Comparison of ENCODE assay signal across 10 cellular contexts in genomic region chr3:171165499-171165921, GRCh38.
DNase-seq lines count a peak whose midpoint lies in the region; ATAC-seq, FAIRE-seq and TF ChIP-seq lines count a peak whose summit lies in the region.
"Had no signal": no experiment of that assay in that cellular context is flagged by ENCODE, and none has a peak within 500 bp of the region (broad histone marks: within the 10 kb centered on the region; RNA-seq: fewer than 3 reads in every experiment).

No MANE protein-coding gene starts in this region.

- peak overlapping the region; percentile 56 for H3K27ac ChIP-seq in CD4-positive, CD25-positive, alpha-beta regulatory T cell (ENCODE audit: insufficient read depth, low read length, poor library complexity, severe bottlenecking)
- no peak overlapping the region for H3K27ac ChIP-seq in astrocyte (ENCODE audit: low read depth, low read length)
- H3K27ac ChIP-seq: sigmoid colon had no signal

- peak; percentile 33 to 39 for ATAC-seq in CD4-positive, CD25-positive, alpha-beta regulatory T cell (ENCODE audit: low read depth in 2 of 2)
- peak; percentile 56 for ATAC-seq in GM19023 (IDR thresholded peaks at IDR 0.05; ENCODE audit: unreplicated experiment)
- peak; percentile 64 for ATAC-seq in HG03039 (IDR thresholded peaks at IDR 0.05; ENCODE audit: unreplicated experiment)
- ATAC-seq in HG03457 (IDR thresholded peaks at IDR 0.05; ENCODE audit: unreplicated experiment): no peak
- no peak for ATAC-seq in HG03354 (IDR thresholded peaks at IDR 0.05; ENCODE audit: poor library complexity, severe bottlenecking, unreplicated experiment)

- peaks cover 65% of the 10 kb centered on the region for H3K36me3 ChIP-seq in CD4-positive, CD25-positive, alpha-beta regulatory T cell (ENCODE audit: control insufficient read depth, insufficient read depth, low read length)
- peaks cover 2% of the 10 kb centered on the region for H3K36me3 ChIP-seq in astrocyte (ENCODE audit: insufficient read depth, low read length)

- peaks cover 23 to 46% (median 35%) of the 10 kb centered on the region in 4 donors for H3K4me1 Mint-ChIP-seq in CD4-positive, CD25-positive, alpha-beta regulatory T cell
- peaks cover 10% of the 10 kb centered on the region for H3K4me1 Mint-ChIP-seq in astrocyte (ENCODE audit: low read depth, unreplicated experiment)

- peaks cover 12% of the 10 kb centered on the region for H3K4me1 ChIP-seq in CD4-positive, CD25-positive, alpha-beta regulatory T cell (ENCODE audit: control insufficient read depth, insufficient read depth, low read length, poor library complexity, severe bottlenecking)
- no peaks in the 10 kb centered on the region for H3K4me1 ChIP-seq in astrocyte (ENCODE audit: insufficient read depth, low read length)
- H3K4me1 ChIP-seq: sigmoid colon had no signal

- H3K79me2 ChIP-seq in astrocyte (ENCODE audit: insufficient read depth, low read length): no peaks in the 10 kb centered on the region

- peak overlapping the region; percentile 63 for H3K4me3 ChIP-seq in CD4-positive, CD25-positive, alpha-beta regulatory T cell (ENCODE audit: low read depth, low read length)
- H3K4me3 ChIP-seq in astrocyte (ENCODE audit: insufficient read depth, low read depth, low read length): no peak overlapping the region
- H3K4me3 ChIP-seq: sigmoid colon had no signal

- H3K36me3 Mint-ChIP-seq in CD4-positive, CD25-positive, alpha-beta regulatory T cell: peaks cover 74% of the 10 kb centered on the region
- peaks cover 40% of the 10 kb centered on the region for H3K36me3 Mint-ChIP-seq in astrocyte (ENCODE audit: low read depth, unreplicated experiment)

- DNase-seq in CD4-positive, CD25-positive, alpha-beta regulatory T cell: peak in 1 of 3 donors; percentile 49
- DNase-seq in astrocyte (ENCODE audit: low read depth) (no peak), dermis blood vessel endothelial cell (no peak), HTR-8/SVneo (ENCODE audit: insufficient read length, low spot score) (no peak)
- DNase-seq: amniotic stem cell, sigmoid colon had no signal

- TF ChIP-seq CTCF in astrocyte (IDR thresholded peaks at IDR 0.05; ENCODE audit: insufficient read depth, low read depth, low read length): no peak

- H3K9me3 Mint-ChIP-seq in CD4-positive, CD25-positive, alpha-beta regulatory T cell: peaks cover 0 to 7% (median 1%) of the 10 kb centered on the region in 7 donors
- H3K9me3 Mint-ChIP-seq in astrocyte (ENCODE audit: unreplicated experiment): peaks cover 5% of the 10 kb centered on the region

- H3K4me2 ChIP-seq in astrocyte (ENCODE audit: low read length): peak overlapping the region; percentile 16

- no peaks in the 10 kb centered on the region for H3K27me3 Mint-ChIP-seq in CD4-positive, CD25-positive, alpha-beta regulatory T cell
- H3K27me3 Mint-ChIP-seq in astrocyte (ENCODE audit: low read depth, unreplicated experiment): no peaks in the 10 kb centered on the region

- peaks cover 7% of the 10 kb centered on the region in 2 experiments for H3K9me3 ChIP-seq in CD4-positive, CD25-positive, alpha-beta regulatory T cell (ENCODE audit: control insufficient read depth in 2 of 2, low read length in 2 of 2)
- H3K9me3 ChIP-seq in astrocyte (ENCODE audit: insufficient read depth, low read depth, low read length): peaks cover 7% of the 10 kb centered on the region

- H3K4me3 Mint-ChIP-seq in CD4-positive, CD25-positive, alpha-beta regulatory T cell: peak overlapping the region; percentile 19 to 64 (median 44)
- H3K4me3 Mint-ChIP-seq in astrocyte (ENCODE audit: unreplicated experiment): no peak overlapping the region

- no peak for FAIRE-seq in astrocyte (lab: Jason Lieb, UNC)
- no peak for FAIRE-seq in HTR-8/SVneo (lab: Jason Lieb, UNC)

- peak overlapping the region in 2 of 3 donors; percentile 89 to 93 for H3K27ac Mint-ChIP-seq in CD4-positive, CD25-positive, alpha-beta regulatory T cell
- H3K27ac Mint-ChIP-seq in astrocyte (ENCODE audit: unreplicated experiment): no peak overlapping the region

- H4K20me1 ChIP-seq in astrocyte (ENCODE audit: insufficient read depth, low read length): no peaks in the 10 kb centered on the region

- H3K9ac ChIP-seq in astrocyte (ENCODE audit: low read length): no peak overlapping the region

- no peak overlapping the region for H2AFZ ChIP-seq in astrocyte (ENCODE audit: low read depth, low read length)

- no peaks in the 10 kb centered on the region for H3K27me3 ChIP-seq in CD4-positive, CD25-positive, alpha-beta regulatory T cell (ENCODE audit: control insufficient read depth, insufficient read depth, low read length)
- no peaks in the 10 kb centered on the region for H3K27me3 ChIP-seq in astrocyte (ENCODE audit: insufficient read depth, low read length)
- H3K27me3 ChIP-seq: sigmoid colon had no signal

Comparison
In these comparisons a context has a peak if more than half of its experiments do, and no peak if none do; other contexts are left out.
1. ATAC-seq: peak in CD4-positive, CD25-positive, alpha-beta regulatory T cell (2 of 2), GM19023 (single experiment) and HG03039 (single experiment); none in HG03457 (single experiment) and HG03354 (single experiment).